ENCODE assay signal across 22 cellular contexts in the genomic region with DNA sequence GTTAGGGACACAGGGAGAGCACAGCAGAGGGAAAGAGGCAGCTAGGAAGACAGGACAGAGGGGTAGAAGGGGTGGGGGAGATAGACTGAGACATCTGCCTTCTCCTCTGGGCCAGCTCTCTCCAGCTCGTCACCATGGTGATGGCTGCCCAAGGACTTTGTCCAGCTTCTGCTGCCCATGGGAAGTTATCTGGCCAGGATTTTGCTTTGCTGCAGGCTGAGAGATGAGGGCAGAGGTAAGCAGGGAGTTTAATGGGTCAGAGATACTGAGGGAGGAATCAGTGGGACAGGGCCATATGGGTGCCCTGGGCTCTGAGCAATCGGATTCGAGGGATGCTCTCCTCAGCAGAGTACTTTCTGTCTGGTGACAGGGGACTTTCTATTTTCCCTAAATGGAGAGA. TPM values are rescaled to one million over a fixed set of nuclear protein-coding genes. Genes with fewer than 3 reads are reported as not detected.
DNase-seq lines count a peak whose midpoint lies in the region; ATAC-seq and TF ChIP-seq lines count a peak whose summit lies in the region.
"Had no signal": no experiment of that assay in that cellular context is flagged by ENCODE, and none has a peak within 500 bp of the region (broad histone marks: within the 10 kb centered on the region; RNA-seq: fewer than 3 reads in every experiment).

No MANE protein-coding gene starts in this region.

- H3K36me3 Mint-ChIP-seq in nephron progenitor cell (ENCODE audit: low read depth): no peaks in the 10 kb centered on the region
- H3K36me3 Mint-ChIP-seq: activated naive CD8-positive, alpha-beta T cell treated with anti-CD3 and anti-CD28 coated beads, Interleukin-2, amount 10 ng/mL, durations not matched to agents 7 days and 5 days had no signal

- no peak for TF ChIP-seq POLR2A in sigmoid colon (IDR thresholded peaks at IDR 0.05)

- no peak for TF ChIP-seq EP300 in sigmoid colon (IDR thresholded peaks at IDR 0.05)

- no peaks in the 10 kb centered on the region for H3K4me1 ChIP-seq in sigmoid colon
- H3K4me1 ChIP-seq: BE2C had no signal

- no peak overlapping the region for H3K4me3 Mint-ChIP-seq in nephron progenitor cell
- H3K4me3 Mint-ChIP-seq: activated naive CD8-positive, alpha-beta T cell treated with anti-CD3 and anti-CD28 coated beads, Interleukin-2, amount 10 ng/mL, durations not matched to agents 7 days and 5 days; activated T-helper 1 cell treated with anti-CD3 and anti-CD28 coated beads, Interleukin-12 subunit alpha, Interleukin-12 subunit beta, Interleukin-2, Interleukin-4 antibody, amounts not matched to agents 30 ng/mL and 10 ng/mL and 1 ng/mL, durations not matched to agents 14 hours and 24 hours and 36 hours had no signal

- ATAC-seq in left lobe of liver: peak; percentile 97
- ATAC-seq: activated CD4-positive, CD25-positive, alpha-beta regulatory T cell treated with anti-CD3 and anti-CD28 coated beads, Interleukin-2, amount 50 U/mL, for 24 hours; left cardiac atrium; PC-3 had no signal

- 46 to 77% methylated on average over 3 of the region's 3 CpGs for WGBS in sigmoid colon, 2 donors

- H3K36me3 ChIP-seq in H7 (replicated peaks; ENCODE audit: control insufficient read depth, insufficient read depth, low read length) (no peaks in the 10 kb centered on the region), sigmoid colon (no peaks in the 10 kb centered on the region)
- H3K36me3 ChIP-seq: BE2C, ovary, SJSA1 had no signal

- H3K9me3 Mint-ChIP-seq in nephron progenitor cell: no peaks in the 10 kb centered on the region
- H3K9me3 Mint-ChIP-seq: activated naive CD8-positive, alpha-beta T cell treated with anti-CD3 and anti-CD28 coated beads, Interleukin-2, amount 10 ng/mL, durations not matched to agents 7 days and 5 days; activated T-helper 1 cell treated with anti-CD3 and anti-CD28 coated beads, Interleukin-12 subunit alpha, Interleukin-12 subunit beta, Interleukin-2, Interleukin-4 antibody, amounts not matched to agents 30 ng/mL and 10 ng/mL and 1 ng/mL, durations not matched to agents 14 hours and 24 hours and 36 hours had no signal

- no peak overlapping the region for H3K27ac Mint-ChIP-seq in nephron progenitor cell
- H3K27ac Mint-ChIP-seq: activated naive CD8-positive, alpha-beta T cell treated with anti-CD3 and anti-CD28 coated beads, Interleukin-2, amount 10 ng/mL, durations not matched to agents 7 days and 5 days; activated T-helper 1 cell treated with anti-CD3 and anti-CD28 coated beads, Interleukin-12 subunit alpha, Interleukin-12 subunit beta, Interleukin-2, Interleukin-4 antibody, amounts not matched to agents 30 ng/mL and 10 ng/mL and 1 ng/mL, durations not matched to agents 14 hours and 24 hours and 36 hours had no signal

- H3K27ac ChIP-seq in VCaP (peak overlapping the region; percentile 42; the same call in 1 of the 2 replicates), sigmoid colon (no peak overlapping the region)
- H3K27ac ChIP-seq: epithelial cell of prostate, ovary, SJSA1 had no signal

- peaks cover 6% of the 10 kb centered on the region for H3K27me3 Mint-ChIP-seq in nephron progenitor cell (ENCODE audit: low read depth, poor library complexity)

- H3K4me3 ChIP-seq in H7 (ENCODE audit: insufficient read depth, low read depth, low read length) (no peak overlapping the region), sigmoid colon (no peak overlapping the region)
- H3K4me3 ChIP-seq: ovary, SJSA1 had no signal

- TF ChIP-seq CTCF in VCaP (conservative IDR thresholded peaks at IDR 0.05) (no peak), sigmoid colon (IDR thresholded peaks at IDR 0.05) (no peak), nephron progenitor cell (IDR thresholded peaks at IDR 0.05) (no peak)

- DNase-seq in H7 (peak; percentile 23), left lobe of liver (ENCODE audit: low spot score) (peak; percentile 71), retina (peak; percentile 48), sigmoid colon (no peak), DMS 273 (lab: John Stamatoyannopoulos, UW; ENCODE audit: unreplicated experiment) (no peak), nephron progenitor cell (no peak)
- DNase-seq: activated naive CD8-positive, alpha-beta T cell treated with anti-CD3 and anti-CD28 coated beads, Interleukin-2, amount 10 ng/mL, durations not matched to agents 7 days and 5 days; BE2C; foreskin melanocyte; left cardiac atrium; NCI-H2029; NCI-H524 treated with DMSO at 0.1 percent for 48 hours; ovary; PC-3; stimulated activated CD4-positive, alpha-beta T cell treated with anti-CD3 and anti-CD28 coated beads, Interleukin-4, amount 100 ng/mL, for 1 hour had no signal

- peaks cover 45% of the 10 kb centered on the region for H3K4me1 Mint-ChIP-seq in nephron progenitor cell
- H3K4me1 Mint-ChIP-seq: activated naive CD8-positive, alpha-beta T cell treated with anti-CD3 and anti-CD28 coated beads, Interleukin-2, amount 10 ng/mL, durations not matched to agents 7 days and 5 days had no signal

- H3K27me3 ChIP-seq in H7 (ENCODE audit: control insufficient read depth, insufficient read depth, low read length) (no peaks in the 10 kb centered on the region), sigmoid colon (no peaks in the 10 kb centered on the region)
- H3K27me3 ChIP-seq: BE2C, ovary, SJSA1 had no signal

- intact Hi-C loops in sigmoid colon (cut with DNase I): no loop called here

- no peaks in the 10 kb centered on the region for H3K9me3 ChIP-seq in sigmoid colon
- H3K9me3 ChIP-seq: BE2C, ovary, SJSA1 had no signal

RNA-seq across cellular contexts. Expression of a gene that starts 34.5 kb away (rescaled TPM):
- under 0.01 TPM in 1 of 2 replicates, not detected in the other for total RNA-seq in H7 (2014; rRNA removed; shearing (Covaris generic))
- total RNA-seq in left lobe of liver (not detected), sigmoid colon (under 1 TPM; under 0.01 to 0.36 (median 0.27) TPM)
- 1 to 10 TPM in 1 of 3 donors, under 1 TPM in 1, not detected in 1; 0.92 to 1.8 TPM for polyA plus RNA-seq in sigmoid colon
- total RNA-seq: activated naive CD8-positive, alpha-beta T cell treated with anti-CD3 and anti-CD28 coated beads, Interleukin-2, amount 10 ng/mL, durations not matched to agents 7 days and 5 days; activated T-helper 1 cell treated with anti-CD3 and anti-CD28 coated beads, Interleukin-12 subunit alpha, Interleukin-12 subunit beta, Interleukin-2, Interleukin-4 antibody, amounts not matched to agents 30 ng/mL and 10 ng/mL and 1 ng/mL, durations not matched to agents 14 hours and 24 hours and 36 hours; bronchial epithelial cell; dermis microvascular lymphatic vessel endothelial cell had no signal

RNA-seq across cellular contexts. Expression of a gene that starts 56.3 kb away (rescaled TPM):
- 50.3 and 55.1 TPM in 2 replicates for total RNA-seq in H7 (2014; rRNA removed; shearing (Covaris generic))
- 34.6 TPM for total RNA-seq in left lobe of liver
- 10 to 100 TPM; 21.6 to 29.0 (median 25.2) TPM for total RNA-seq in sigmoid colon
- 10 to 100 TPM; 13.8 to 22.4 (median 15.7) TPM for polyA plus RNA-seq in sigmoid colon

Comparison
In these comparisons a context has a peak if more than half of its experiments do, and no peak if none do; other contexts are left out.
1. DNase-seq: peak in H7 (single experiment), left lobe of liver (single experiment) and retina (single experiment); none in sigmoid colon (single experiment), DMS 273 (single experiment) and nephron progenitor cell (single experiment).